ENCODE assay signal across 23 cellular contexts in genomic region chr10:96290368-96291133, GRCh38. TPM values are rescaled to one million over a fixed set of nuclear protein-coding genes. Genes with fewer than 3 reads are reported as not detected.
A peak's percentile ranks its signal among the peaks of the same experiment; 100 is the strongest.
DNase-seq lines count a peak whose midpoint lies in the region; ATAC-seq and TF ChIP-seq lines count a peak whose summit lies in the region.
"Had no signal": no experiment of that assay in that cellular context is flagged by ENCODE, and none has a peak within 500 bp of the region (broad histone marks: within the 10 kb centered on the region; RNA-seq: fewer than 3 reads in every experiment).

No MANE protein-coding gene starts in this region.

- H3K4me1 ChIP-seq in OCI-LY3 (ENCODE audit: low read length) (peaks cover 77% of the 10 kb centered on the region), A673 (ENCODE audit: insufficient read depth, low read length, poor library complexity, severe bottlenecking) (no peaks in the 10 kb centered on the region)
- peaks cover 14% of the 10 kb centered on the region for H3K4me1 ChIP-seq in CD8-positive, alpha-beta memory T cell (ENCODE audit: insufficient read depth, low read length)

- no peak for DNase-seq in activated CD4-positive, alpha-beta T cell treated with anti-CD3 and anti-CD28 coated beads for 4 hours
- no peak for DNase-seq in CD8-positive, alpha-beta memory T cell
- DNase-seq in A673 (ENCODE audit: low spot score): no peak
- DNase-seq: activated CD8-positive, alpha-beta T cell treated with anti-CD3 and anti-CD28 coated beads, Interleukin-2, amount 10 ng/mL, durations not matched to agents 7 days and 5 days; activated naive CD8-positive, alpha-beta T cell treated with anti-CD3 and anti-CD28 coated beads for 36 hours; activated T-cell treated with anti-CD3 and anti-CD28 coated beads, Interleukin-2, amount 50 U/mL, for 72 hours; body of pancreas; cortex of kidney; foreskin melanocyte; GDM1; stimulated activated CD4-positive, alpha-beta T cell treated with anti-CD3 and anti-CD28 coated beads, Interleukin-4, amount 100 ng/mL, for 4 hours; stimulated activated CD8-positive, alpha-beta memory T cell treated with anti-CD3 and anti-CD28 coated beads, Interleukin-4, amount 100 ng/mL, for 48 hours; T-cell had no signal

- H3K27me3 ChIP-seq in OCI-LY3 (ENCODE audit: low read depth, low read length) (no peaks in the 10 kb centered on the region), A673 (replicated peaks; ENCODE audit: insufficient read depth, low read depth, low read length, poor library complexity) (peaks cover 39% of the 10 kb centered on the region)
- H3K27me3 ChIP-seq in CD8-positive, alpha-beta memory T cell (ENCODE audit: insufficient read depth, low read length, poor library complexity, severe bottlenecking): no peaks in the 10 kb centered on the region
- H3K27me3 ChIP-seq: body of pancreas had no signal

- peak overlapping the region; percentile 96 for H3K27ac Mint-ChIP-seq in stimulated activated memory B cell treated with anti-CD40 and anti-IgM and Interleukin-4, amounts not matched to agents 10 μg/mL and 1 μg/mL and 100 μg/mL, for 72 hours
- H3K27ac Mint-ChIP-seq in CD8-positive, alpha-beta memory T cell: no peak overlapping the region
- H3K27ac Mint-ChIP-seq: activated CD8-positive, alpha-beta T cell treated with anti-CD3 and anti-CD28 coated beads, Interleukin-2, amount 10 ng/mL, durations not matched to agents 7 days and 5 days; activated naive CD8-positive, alpha-beta T cell treated with anti-CD3 and anti-CD28 coated beads for 36 hours; activated T-cell treated with anti-CD3 and anti-CD28 coated beads, Interleukin-2, amount 50 U/mL, for 72 hours; T-cell had no signal

- H3K9me3 Mint-ChIP-seq in stimulated activated memory B cell treated with anti-CD40 and anti-IgM and Interleukin-4, amounts not matched to agents 10 μg/mL and 1 μg/mL and 100 μg/mL, for 72 hours: no peaks in the 10 kb centered on the region
- no peaks in the 10 kb centered on the region for H3K9me3 Mint-ChIP-seq in CD8-positive, alpha-beta memory T cell
- H3K9me3 Mint-ChIP-seq: activated naive CD8-positive, alpha-beta T cell treated with anti-CD3 and anti-CD28 coated beads for 36 hours; activated T-cell treated with anti-CD3 and anti-CD28 coated beads, Interleukin-2, amount 50 U/mL, for 72 hours; T-cell had no signal

- BruUV-seq in A673 (replicated peaks; lab: Mats Ljungman, UMichigan): no TSS peak

- H3K9ac ChIP-seq in OCI-LY3 (ENCODE audit: low read length): peak overlapping the region; percentile 91
- H3K9ac ChIP-seq: KMS-11 had no signal

- peak overlapping the region; percentile 74 for H3K4me3 Mint-ChIP-seq in stimulated activated memory B cell treated with anti-CD40 and anti-IgM and Interleukin-4, amounts not matched to agents 10 μg/mL and 1 μg/mL and 100 μg/mL, for 72 hours
- no peak overlapping the region for H3K4me3 Mint-ChIP-seq in CD8-positive, alpha-beta memory T cell
- H3K4me3 Mint-ChIP-seq: activated CD8-positive, alpha-beta T cell treated with anti-CD3 and anti-CD28 coated beads, Interleukin-2, amount 10 ng/mL, durations not matched to agents 7 days and 5 days; activated naive CD8-positive, alpha-beta T cell treated with anti-CD3 and anti-CD28 coated beads for 36 hours; activated T-cell treated with anti-CD3 and anti-CD28 coated beads, Interleukin-2, amount 50 U/mL, for 72 hours; T-cell had no signal

- no peaks in the 10 kb centered on the region for H3K36me3 Mint-ChIP-seq in stimulated activated memory B cell treated with anti-CD40 and anti-IgM and Interleukin-4, amounts not matched to agents 10 μg/mL and 1 μg/mL and 100 μg/mL, for 72 hours
- no peaks in the 10 kb centered on the region for H3K36me3 Mint-ChIP-seq in CD8-positive, alpha-beta memory T cell
- H3K36me3 Mint-ChIP-seq: activated naive CD8-positive, alpha-beta T cell treated with anti-CD3 and anti-CD28 coated beads for 36 hours; T-cell had no signal

- CTCF ChIA-PET in CD8-positive, alpha-beta memory T cell (lab: Charles Lee): no interaction called here
- CTCF ChIA-PET in A673 (lab: Charles Lee): interaction anchor here (0.7 kb wide), 1 partner anchor 61 kb away, joined by 4 read pairs; no protein-coding TSS in a partner anchor

- POLR2A ChIA-PET in CD8-positive, alpha-beta memory T cell (lab: Charles Lee): no interaction called here
- POLR2A ChIA-PET in A673 (lab: Charles Lee; ENCODE audit: low non-redundant PET): interaction anchor here (0.6 kb wide), 1 partner anchor 161 kb away, joined by 3 read pairs; no protein-coding TSS in a partner anchor

- H4K20me1 ChIP-seq in OCI-LY3 (ENCODE audit: insufficient read depth, low read length): no peaks in the 10 kb centered on the region

- TF ChIP-seq CTCF in OCI-LY3 (IDR thresholded peaks at IDR 0.05; ENCODE audit: low read depth, low read length) (0 out of 2 replicates have a peak, but pooled peaks have one; percentile 4), A673 (conservative IDR thresholded peaks at IDR 0.05; ENCODE audit: low read depth, low read length) (no peak)

- H3K79me2 ChIP-seq in OCI-LY3 (ENCODE audit: low read length): peaks cover 51% of the 10 kb centered on the region

- peak overlapping the region; percentile 97 for H3K4me2 ChIP-seq in OCI-LY3 (ENCODE audit: low read length)
- H3K4me2 ChIP-seq: KMS-11 had no signal

- H3K4me1 Mint-ChIP-seq in stimulated activated memory B cell treated with anti-CD40 and anti-IgM and Interleukin-4, amounts not matched to agents 10 μg/mL and 1 μg/mL and 100 μg/mL, for 72 hours: peaks cover 60% of the 10 kb centered on the region
- peaks cover 3 to 10% (median 10%) of the 10 kb centered on the region in 3 donors for H3K4me1 Mint-ChIP-seq in CD8-positive, alpha-beta memory T cell

- peak overlapping the region; percentile 100 for H3K27ac ChIP-seq in OCI-LY3 (ENCODE audit: low read length)
- no peak overlapping the region for H3K27ac ChIP-seq in CD8-positive, alpha-beta memory T cell (ENCODE audit: low read depth, low read length)
- no peak overlapping the region for H3K27ac ChIP-seq in A673 (ENCODE audit: low read depth, low read length, poor library complexity, severe bottlenecking)
- H3K27ac ChIP-seq: body of pancreas, epithelial cell of prostate, KMS-11, thoracic aorta had no signal

- ATAC-seq in GM18502 (IDR thresholded peaks at IDR 0.05; ENCODE audit: poor library complexity, unreplicated experiment): peak; percentile 28
- ATAC-seq in HG02642 (IDR thresholded peaks at IDR 0.05; ENCODE audit: poor library complexity, unreplicated experiment): peak; percentile 36
- ATAC-seq in stimulated activated memory B cell treated with anti-CD40 and anti-IgM and Interleukin-4, amounts not matched to agents 10 μg/mL and 1 μg/mL and 100 μg/mL, for 72 hours: peak; percentile 54
- ATAC-seq: activated CD8-positive, alpha-beta T cell treated with anti-CD3 and anti-CD28 coated beads, Interleukin-2, amount 10 ng/mL, durations not matched to agents 7 days and 5 days; activated T-cell treated with anti-CD3 and anti-CD28 coated beads, Interleukin-2, amount 50 U/mL, for 72 hours; body of pancreas; T-cell had no signal

- H3K4me3 ChIP-seq in OCI-LY3 (ENCODE audit: low read length): peak overlapping the region; percentile 68
- no peak overlapping the region for H3K4me3 ChIP-seq in CD8-positive, alpha-beta memory T cell (ENCODE audit: low read length)
- H3K4me3 ChIP-seq in A673 (ENCODE audit: low read depth, low read length, poor library complexity, severe bottlenecking): no peak overlapping the region
- H3K4me3 ChIP-seq: body of pancreas, thoracic aorta had no signal

- no peaks in the 10 kb centered on the region for H3K27me3 Mint-ChIP-seq in stimulated activated memory B cell treated with anti-CD40 and anti-IgM and Interleukin-4, amounts not matched to agents 10 μg/mL and 1 μg/mL and 100 μg/mL, for 72 hours
- peaks cover 3 to 32% of the 10 kb centered on the region in 2 donors for H3K27me3 Mint-ChIP-seq in CD8-positive, alpha-beta memory T cell
- H3K27me3 Mint-ChIP-seq: activated naive CD8-positive, alpha-beta T cell treated with anti-CD3 and anti-CD28 coated beads for 36 hours had no signal

- H3K36me3 ChIP-seq in OCI-LY3 (replicated peaks; ENCODE audit: low read depth, low read length) (no peaks in the 10 kb centered on the region), A673 (ENCODE audit: insufficient read depth, low read length, poor library complexity, severe bottlenecking) (no peaks in the 10 kb centered on the region)
- no peaks in the 10 kb centered on the region for H3K36me3 ChIP-seq in CD8-positive, alpha-beta memory T cell (ENCODE audit: insufficient read depth, low read length)
- H3K36me3 ChIP-seq: thoracic aorta had no signal

- H3K9me3 ChIP-seq in OCI-LY3 (ENCODE audit: insufficient read depth, low read length): no peaks in the 10 kb centered on the region
- H3K9me3 ChIP-seq in CD8-positive, alpha-beta memory T cell (ENCODE audit: low read length): no peaks in the 10 kb centered on the region
- no peaks in the 10 kb centered on the region for H3K9me3 ChIP-seq in A673 (ENCODE audit: low read depth, low read length, poor library complexity, severe bottlenecking)
- H3K9me3 ChIP-seq: body of pancreas, thoracic aorta had no signal

- intact Hi-C loops in A673 (cut with micrococcal nuclease; ENCODE audit: unreplicated experiment): no loop called here

- H2AFZ ChIP-seq in OCI-LY3 (ENCODE audit: low read depth, low read length): no peak overlapping the region

RNA-seq across cellular contexts. Expression of gene DNTT, which starts 13.7 kb away (rescaled TPM):
- not detected for total RNA-seq in CD8-positive, alpha-beta memory T cell
- not detected for polyA plus RNA-seq in CD8-positive, alpha-beta memory T cell
- not detected in 2 replicates for total RNA-seq in A673 (2021)
- total RNA-seq: activated CD8-positive, alpha-beta T cell treated with anti-CD3 and anti-CD28 coated beads, Interleukin-2, amount 10 ng/mL, durations not matched to agents 7 days and 5 days; activated naive CD8-positive, alpha-beta T cell treated with anti-CD3 and anti-CD28 coated beads for 36 hours; activated T-cell treated with anti-CD3 and anti-CD28 coated beads, Interleukin-2, amount 50 U/mL, for 72 hours; body of pancreas; lower leg skin; posterior vena cava; skeletal muscle tissue; thoracic aorta had no signal

RNA-seq across cellular contexts. Expression of gene BLNK, which starts 19.2 kb away (rescaled TPM):
- total RNA-seq in CD8-positive, alpha-beta memory T cell: not detected
- not detected for polyA plus RNA-seq in CD8-positive, alpha-beta memory T cell
- not detected in 2 replicates for total RNA-seq in A673 (2021)
- total RNA-seq: activated CD8-positive, alpha-beta T cell treated with anti-CD3 and anti-CD28 coated beads, Interleukin-2, amount 10 ng/mL, durations not matched to agents 7 days and 5 days had no signal
